Comparison of ENCODE assay signal across 1 cellular context in the genomic region with DNA sequence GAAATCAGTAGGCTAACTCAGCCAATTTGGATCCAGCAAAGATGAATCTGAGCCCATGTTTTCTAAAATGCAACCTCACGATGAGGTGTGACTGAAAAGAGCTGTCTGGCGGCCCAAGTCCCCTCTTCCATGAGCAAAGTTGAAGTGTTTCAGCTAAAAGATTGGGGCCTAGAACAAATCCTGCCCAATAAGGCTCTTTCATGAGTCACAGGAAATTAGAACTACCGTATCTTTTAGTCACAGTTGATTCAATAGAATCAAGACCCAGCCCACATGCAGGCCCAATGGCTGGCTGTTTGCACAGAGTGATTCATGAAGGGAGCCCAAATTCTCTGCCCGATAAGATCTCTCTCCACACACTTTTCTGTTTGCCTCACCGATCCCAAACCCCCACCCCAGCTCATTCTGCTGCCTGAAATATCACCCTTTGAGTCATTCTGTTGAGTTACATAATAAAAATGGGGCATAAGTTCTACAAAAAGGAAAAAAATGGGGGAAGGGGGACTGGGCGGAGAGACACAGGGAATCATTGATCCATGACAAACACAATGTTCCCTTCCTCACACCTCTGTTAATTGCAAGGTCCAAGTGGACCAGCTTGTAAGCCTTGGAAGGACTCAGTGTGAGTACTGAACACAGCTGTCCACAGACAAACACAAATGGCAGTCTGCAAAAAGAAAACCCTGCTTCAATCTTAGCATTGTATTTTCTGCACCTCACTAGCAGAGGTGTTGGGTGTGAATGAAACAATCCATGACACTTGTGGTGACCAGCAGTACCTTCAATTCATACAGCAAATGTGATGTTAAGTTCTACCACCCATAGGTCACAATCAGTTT.
TF ChIP-seq lines count a peak whose summit lies in the region.

No MANE protein-coding gene starts in this region.

TF ChIP-seq in HepG2, 621 proteins besides CTCF, POLR2A, EP300 and RAD21 (continued from another document and continues in another):
- TF ChIP-seq, protein P1, sequence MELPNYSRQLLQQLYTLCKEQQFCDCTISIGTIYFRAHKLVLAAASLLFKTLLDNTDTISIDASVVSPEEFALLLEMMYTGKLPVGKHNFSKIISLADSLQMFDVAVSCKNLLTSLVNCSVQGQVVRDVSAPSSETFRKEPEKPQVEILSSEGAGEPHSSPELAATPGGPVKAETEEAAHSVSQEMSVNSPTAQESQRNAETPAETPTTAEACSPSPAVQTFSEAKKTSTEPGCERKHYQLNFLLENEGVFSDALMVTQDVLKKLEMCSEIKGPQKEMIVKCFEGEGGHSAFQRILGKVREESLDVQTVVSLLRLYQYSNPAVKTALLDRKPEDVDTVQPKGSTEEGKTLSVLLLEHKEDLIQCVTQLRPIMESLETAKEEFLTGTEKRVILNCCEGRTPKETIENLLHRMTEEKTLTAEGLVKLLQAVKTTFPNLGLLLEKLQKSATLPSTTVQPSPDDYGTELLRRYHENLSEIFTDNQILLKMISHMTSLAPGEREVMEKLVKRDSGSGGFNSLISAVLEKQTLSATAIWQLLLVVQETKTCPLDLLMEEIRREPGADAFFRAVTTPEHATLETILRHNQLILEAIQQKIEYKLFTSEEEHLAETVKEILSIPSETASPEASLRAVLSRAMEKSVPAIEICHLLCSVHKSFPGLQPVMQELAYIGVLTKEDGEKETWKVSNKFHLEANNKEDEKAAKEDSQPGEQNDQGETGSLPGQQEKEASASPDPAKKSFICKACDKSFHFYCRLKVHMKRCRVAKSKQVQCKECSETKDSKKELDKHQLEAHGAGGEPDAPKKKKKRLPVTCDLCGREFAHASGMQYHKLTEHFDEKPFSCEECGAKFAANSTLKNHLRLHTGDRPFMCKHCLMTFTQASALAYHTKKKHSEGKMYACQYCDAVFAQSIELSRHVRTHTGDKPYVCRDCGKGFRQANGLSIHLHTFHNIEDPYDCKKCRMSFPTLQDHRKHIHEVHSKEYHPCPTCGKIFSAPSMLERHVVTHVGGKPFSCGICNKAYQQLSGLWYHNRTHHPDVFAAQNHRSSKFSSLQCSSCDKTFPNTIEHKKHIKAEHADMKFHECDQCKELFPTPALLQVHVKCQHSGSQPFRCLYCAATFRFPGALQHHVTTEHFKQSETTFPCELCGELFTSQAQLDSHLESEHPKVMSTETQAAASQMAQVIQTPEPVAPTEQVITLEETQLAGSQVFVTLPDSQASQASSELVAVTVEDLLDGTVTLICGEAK (IDR thresholded peaks at IDR 0.05) = no peak
- TF ChIP-seq, protein P1 (CRISPR knock-in tag; IDR thresholded peaks at IDR 0.05) = no peak; the same call in 1 of the 2 replicates
- TF ChIP-seq GABPA (IDR thresholded peaks at IDR 0.05; ENCODE audit: low read depth, low read length) (no peak), GABPA (CRISPR knock-in tag; IDR thresholded peaks at IDR 0.05; ENCODE audit: low read depth) (0 out of 2 replicates have a peak, but pooled peaks have one; percentile 15), MED1 (CRISPR knock-in tag; IDR thresholded peaks at IDR 0.05) (peak; percentile 87), MAF1 (CRISPR knock-in tag; IDR thresholded peaks at IDR 0.05; ENCODE audit: borderline replicate concordance) (no peak), ZNF235 (CRISPR knock-in tag; IDR thresholded peaks at IDR 0.05; ENCODE audit: borderline replicate concordance) (no peak), SRF (IDR thresholded peaks at IDR 0.05; ENCODE audit: low read depth, low read length) (peak; percentile 83; the same call in 1 of the 2 replicates), ZNF234 (CRISPR knock-in tag; conservative IDR thresholded peaks at IDR 0.05) (no peak), SALL1 (CRISPR knock-in tag; IDR thresholded peaks at IDR 0.05) (peak; percentile 87), NR1H2 (CRISPR knock-in tag; IDR thresholded peaks at IDR 0.05; ENCODE audit: borderline replicate concordance, low read depth) (no peak), HNRNPLL (IDR thresholded peaks at IDR 0.05; ENCODE audit: low read depth, low read length, poor library complexity, severe bottlenecking) (no peak), ZNF570 (CRISPR knock-in tag; IDR thresholded peaks at IDR 0.05; ENCODE audit: borderline replicate concordance) (no peak), ZNF772 (CRISPR knock-in tag; IDR thresholded peaks at IDR 0.05) (0 out of 2 replicates have a peak, but pooled peaks have one; percentile 8), JDP2 (CRISPR knock-in tag; IDR thresholded peaks at IDR 0.05; ENCODE audit: borderline replicate concordance) (no peak), SPEN (CRISPR knock-in tag; IDR thresholded peaks at IDR 0.05; ENCODE audit: low read depth) (no peak), RXRA (CRISPR knock-in tag; IDR thresholded peaks at IDR 0.05) (peak; percentile 86; the same call in 1 of the 2 replicates), MTF2 (CRISPR knock-in tag; IDR thresholded peaks at IDR 0.05; ENCODE audit: borderline replicate concordance) (no peak), MEIS1 (CRISPR knock-in tag; IDR thresholded peaks at IDR 0.05; ENCODE audit: borderline replicate concordance) (no peak), ZNF383 (CRISPR knock-in tag; IDR thresholded peaks at IDR 0.05; ENCODE audit: borderline replicate concordance) (no peak), NKX3-1 (CRISPR knock-in tag; IDR thresholded peaks at IDR 0.05) (peak; percentile 45; the same call in 1 of the 2 replicates), MLLT10 (CRISPR knock-in tag; IDR thresholded peaks at IDR 0.05) (no peak), ZNF562 (CRISPR knock-in tag; IDR thresholded peaks at IDR 0.05; ENCODE audit: borderline replicate concordance) (0 out of 2 replicates have a peak, but pooled peaks have one; percentile 44), ZNF615 (CRISPR knock-in tag; IDR thresholded peaks at IDR 0.05; ENCODE audit: borderline replicate concordance) (peak; percentile 28; the same call in 1 of the 2 replicates)
- TF ChIP-seq, protein P2, sequence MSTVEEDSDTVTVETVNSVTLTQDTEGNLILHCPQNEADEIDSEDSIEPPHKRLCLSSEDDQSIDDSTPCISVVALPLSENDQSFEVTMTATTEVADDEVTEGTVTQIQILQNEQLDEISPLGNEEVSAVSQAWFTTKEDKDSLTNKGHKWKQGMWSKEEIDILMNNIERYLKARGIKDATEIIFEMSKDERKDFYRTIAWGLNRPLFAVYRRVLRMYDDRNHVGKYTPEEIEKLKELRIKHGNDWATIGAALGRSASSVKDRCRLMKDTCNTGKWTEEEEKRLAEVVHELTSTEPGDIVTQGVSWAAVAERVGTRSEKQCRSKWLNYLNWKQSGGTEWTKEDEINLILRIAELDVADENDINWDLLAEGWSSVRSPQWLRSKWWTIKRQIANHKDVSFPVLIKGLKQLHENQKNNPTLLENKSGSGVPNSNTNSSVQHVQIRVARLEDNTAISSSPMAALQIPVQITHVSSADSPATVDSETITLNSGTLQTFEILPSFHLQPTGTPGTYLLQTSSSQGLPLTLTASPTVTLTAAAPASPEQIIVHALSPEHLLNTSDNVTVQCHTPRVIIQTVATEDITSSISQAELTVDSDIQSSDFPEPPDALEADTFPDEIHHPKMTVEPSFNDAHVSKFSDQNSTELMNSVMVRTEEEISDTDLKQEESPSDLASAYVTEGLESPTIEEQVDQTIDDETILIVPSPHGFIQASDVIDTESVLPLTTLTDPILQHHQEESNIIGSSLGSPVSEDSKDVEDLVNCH (CRISPR knock-in tag; IDR thresholded peaks at IDR 0.05) = no peak
- TF ChIP-seq, protein P3, sequence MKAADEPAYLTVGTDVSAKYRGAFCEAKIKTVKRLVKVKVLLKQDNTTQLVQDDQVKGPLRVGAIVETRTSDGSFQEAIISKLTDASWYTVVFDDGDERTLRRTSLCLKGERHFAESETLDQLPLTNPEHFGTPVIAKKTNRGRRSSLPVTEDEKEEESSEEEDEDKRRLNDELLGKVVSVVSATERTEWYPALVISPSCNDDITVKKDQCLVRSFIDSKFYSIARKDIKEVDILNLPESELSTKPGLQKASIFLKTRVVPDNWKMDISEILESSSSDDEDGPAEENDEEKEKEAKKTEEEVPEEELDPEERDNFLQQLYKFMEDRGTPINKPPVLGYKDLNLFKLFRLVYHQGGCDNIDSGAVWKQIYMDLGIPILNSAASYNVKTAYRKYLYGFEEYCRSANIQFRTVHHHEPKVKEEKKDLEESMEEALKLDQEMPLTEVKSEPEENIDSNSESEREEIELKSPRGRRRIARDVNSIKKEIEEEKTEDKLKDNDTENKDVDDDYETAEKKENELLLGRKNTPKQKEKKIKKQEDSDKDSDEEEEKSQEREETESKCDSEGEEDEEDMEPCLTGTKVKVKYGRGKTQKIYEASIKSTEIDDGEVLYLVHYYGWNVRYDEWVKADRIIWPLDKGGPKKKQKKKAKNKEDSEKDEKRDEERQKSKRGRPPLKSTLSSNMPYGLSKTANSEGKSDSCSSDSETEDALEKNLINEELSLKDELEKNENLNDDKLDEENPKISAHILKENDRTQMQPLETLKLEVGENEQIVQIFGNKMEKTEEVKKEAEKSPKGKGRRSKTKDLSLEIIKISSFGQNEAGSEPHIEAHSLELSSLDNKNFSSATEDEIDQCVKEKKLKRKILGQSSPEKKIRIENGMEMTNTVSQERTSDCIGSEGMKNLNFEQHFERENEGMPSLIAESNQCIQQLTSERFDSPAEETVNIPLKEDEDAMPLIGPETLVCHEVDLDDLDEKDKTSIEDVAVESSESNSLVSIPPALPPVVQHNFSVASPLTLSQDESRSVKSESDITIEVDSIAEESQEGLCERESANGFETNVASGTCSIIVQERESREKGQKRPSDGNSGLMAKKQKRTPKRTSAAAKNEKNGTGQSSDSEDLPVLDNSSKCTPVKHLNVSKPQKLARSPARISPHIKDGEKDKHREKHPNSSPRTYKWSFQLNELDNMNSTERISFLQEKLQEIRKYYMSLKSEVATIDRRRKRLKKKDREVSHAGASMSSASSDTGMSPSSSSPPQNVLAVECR (CRISPR knock-in tag; IDR thresholded peaks at IDR 0.05; ENCODE audit: borderline replicate concordance) = peak; percentile 52; the same call in 1 of the 2 replicates
- TF ChIP-seq, protein P4, sequence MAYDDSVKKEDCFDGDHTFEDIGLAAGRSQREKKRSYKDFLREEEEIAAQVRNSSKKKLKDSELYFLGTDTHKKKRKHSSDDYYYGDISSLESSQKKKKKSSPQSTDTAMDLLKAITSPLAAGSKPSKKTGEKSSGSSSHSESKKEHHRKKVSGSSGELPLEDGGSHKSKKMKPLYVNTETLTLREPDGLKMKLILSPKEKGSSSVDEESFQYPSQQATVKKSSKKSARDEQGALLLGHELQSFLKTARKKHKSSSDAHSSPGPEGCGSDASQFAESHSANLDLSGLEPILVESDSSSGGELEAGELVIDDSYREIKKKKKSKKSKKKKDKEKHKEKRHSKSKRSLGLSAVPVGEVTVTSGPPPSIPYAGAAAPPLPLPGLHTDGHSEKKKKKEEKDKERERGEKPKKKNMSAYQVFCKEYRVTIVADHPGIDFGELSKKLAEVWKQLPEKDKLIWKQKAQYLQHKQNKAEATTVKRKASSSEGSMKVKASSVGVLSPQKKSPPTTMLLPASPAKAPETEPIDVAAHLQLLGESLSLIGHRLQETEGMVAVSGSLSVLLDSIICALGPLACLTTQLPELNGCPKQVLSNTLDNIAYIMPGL (CRISPR knock-in tag; IDR thresholded peaks at IDR 0.05; ENCODE audit: borderline replicate concordance in 1 of 2, low read depth in 1 of 2) = 0 out of 4 replicates have a peak, but pooled peaks of 1 of the 2 experiments have one; percentile 38
- TF ChIP-seq, protein P5, sequence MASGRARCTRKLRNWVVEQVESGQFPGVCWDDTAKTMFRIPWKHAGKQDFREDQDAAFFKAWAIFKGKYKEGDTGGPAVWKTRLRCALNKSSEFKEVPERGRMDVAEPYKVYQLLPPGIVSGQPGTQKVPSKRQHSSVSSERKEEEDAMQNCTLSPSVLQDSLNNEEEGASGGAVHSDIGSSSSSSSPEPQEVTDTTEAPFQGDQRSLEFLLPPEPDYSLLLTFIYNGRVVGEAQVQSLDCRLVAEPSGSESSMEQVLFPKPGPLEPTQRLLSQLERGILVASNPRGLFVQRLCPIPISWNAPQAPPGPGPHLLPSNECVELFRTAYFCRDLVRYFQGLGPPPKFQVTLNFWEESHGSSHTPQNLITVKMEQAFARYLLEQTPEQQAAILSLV (CRISPR knock-in tag; IDR thresholded peaks at IDR 0.05; ENCODE audit: borderline replicate concordance) = no peak
- TF ChIP-seq, protein P6, sequence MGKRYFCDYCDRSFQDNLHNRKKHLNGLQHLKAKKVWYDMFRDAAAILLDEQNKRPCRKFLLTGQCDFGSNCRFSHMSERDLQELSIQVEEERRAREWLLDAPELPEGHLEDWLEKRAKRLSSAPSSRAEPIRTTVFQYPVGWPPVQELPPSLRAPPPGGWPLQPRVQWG (CRISPR knock-in tag; IDR thresholded peaks at IDR 0.05; ENCODE audit: borderline replicate concordance, low read depth) = no peak
- TF ChIP-seq, protein P7, sequence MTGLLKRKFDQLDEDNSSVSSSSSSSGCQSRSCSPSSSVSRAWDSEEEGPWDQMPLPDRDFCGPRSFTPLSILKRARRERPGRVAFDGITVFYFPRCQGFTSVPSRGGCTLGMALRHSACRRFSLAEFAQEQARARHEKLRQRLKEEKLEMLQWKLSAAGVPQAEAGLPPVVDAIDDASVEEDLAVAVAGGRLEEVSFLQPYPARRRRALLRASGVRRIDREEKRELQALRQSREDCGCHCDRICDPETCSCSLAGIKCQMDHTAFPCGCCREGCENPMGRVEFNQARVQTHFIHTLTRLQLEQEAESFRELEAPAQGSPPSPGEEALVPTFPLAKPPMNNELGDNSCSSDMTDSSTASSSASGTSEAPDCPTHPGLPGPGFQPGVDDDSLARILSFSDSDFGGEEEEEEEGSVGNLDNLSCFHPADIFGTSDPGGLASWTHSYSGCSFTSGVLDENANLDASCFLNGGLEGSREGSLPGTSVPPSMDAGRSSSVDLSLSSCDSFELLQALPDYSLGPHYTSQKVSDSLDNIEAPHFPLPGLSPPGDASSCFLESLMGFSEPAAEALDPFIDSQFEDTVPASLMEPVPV (CRISPR knock-in tag; IDR thresholded peaks at IDR 0.05) = no peak
